In genomic region chr18:59919026-59919425, GRCh38 we compare ENCODE assay signal across 16 cellular contexts. TPM values are rescaled to one million over a fixed set of nuclear protein-coding genes. Genes with fewer than 3 reads are reported as not detected.
DNase-seq lines count a peak whose midpoint lies in the region; ATAC-seq, FAIRE-seq and TF ChIP-seq lines count a peak whose summit lies in the region.
"Had no signal": no experiment of that assay in that cellular context is flagged by ENCODE, and none has a peak within 500 bp of the region (broad histone marks: within the 10 kb centered on the region; RNA-seq: fewer than 3 reads in every experiment).

No MANE protein-coding gene starts in this region.

- H3K9me2 ChIP-seq in SK-N-SH: no peaks in the 10 kb centered on the region
- H3K9me2 ChIP-seq in PC-3 (replicated peaks; ENCODE audit: low read length): no peaks in the 10 kb centered on the region

- TF ChIP-seq EP300 in SK-N-SH (IDR thresholded peaks at IDR 0.05; ENCODE audit: borderline replicate concordance in 1 of 2, low read depth in 1 of 2, low read length in 1 of 2): no peak

- H3K36me3 ChIP-seq in SK-N-SH (replicated peaks in 1 of 2; ENCODE audit: control insufficient read depth in 1 of 2, insufficient read depth in 2 of 2, low read length in 1 of 2) (no peaks in the 10 kb centered on the region), PC-3 (ENCODE audit: low read depth, low read length) (no peaks in the 10 kb centered on the region), thyroid gland (no peaks in the 10 kb centered on the region)
- H3K36me3 ChIP-seq: ascending aorta, spleen, vagina had no signal

- H3K4me3 ChIP-seq in SK-N-SH (ENCODE audit: low read depth in 2 of 2, low read length in 1 of 2): no peak overlapping the region
- H3K4me3 ChIP-seq in PC-3 (ENCODE audit: low read length): no peak overlapping the region
- H3K4me3 ChIP-seq in thyroid gland (replicated peaks in 1 of 3): no peak overlapping the region
- H3K4me3 ChIP-seq: ascending aorta, vagina had no signal

- CTCF ChIA-PET in SK-N-SH (lab: Yijun Ruan, JAX): interaction anchor here (0.7 kb wide), 1 partner anchor 917 kb away, joined by 3 read pairs; no protein-coding TSS in a partner anchor
- CTCF ChIA-PET in PC-3 (lab: Charles Lee): no interaction called here

- H3K9me3 ChIP-seq in SK-N-SH: no peaks in the 10 kb centered on the region
- H3K9me3 ChIP-seq in PC-3 (ENCODE audit: low read length): no peaks in the 10 kb centered on the region
- no peaks in the 10 kb centered on the region for H3K9me3 ChIP-seq in thyroid gland
- H3K9me3 ChIP-seq: ascending aorta, spleen, vagina had no signal

- peak overlapping the region; percentile 45 to 47; a peak in 3 of 4 replicates for H3K27ac ChIP-seq in SK-N-SH (ENCODE audit: low read depth in 2 of 2, low read length in 1 of 2)
- H3K27ac ChIP-seq in PC-3 (ENCODE audit: low read length): peak overlapping the region; percentile 83
- H3K27ac ChIP-seq in thyroid gland: peak overlapping the region; percentile 18 to 69 (median 64)
- H3K27ac ChIP-seq: ascending aorta, vagina had no signal

- H3K9ac ChIP-seq in SK-N-SH (no peak overlapping the region), PC-3 (ENCODE audit: low read length) (no peak overlapping the region)

- BruUV-seq in PC-3 (replicated peaks; lab: Mats Ljungman, UMichigan): no TSS peak

- WGBS in SK-N-SH (ENCODE audit: low lambda C conversion rate): 96% methylated on average over 6 of the region's 6 CpGs
- 81 to 86% methylated on average over 6 of the region's 6 CpGs for WGBS in thyroid gland, 2 donors

- POLR2A ChIA-PET in SK-N-SH (lab: Yijun Ruan, JAX) (interaction anchor here (2.5 kb wide), 1 partner anchor 19 kb away, joined by 10 read pairs; the partner anchor contains the start of gene PMAIP1), PC-3 (lab: Charles Lee; ENCODE audit: unreplicated experiment) (interaction anchor here (1.0 kb wide), 1 partner anchor 20 kb away, joined by 7 read pairs; the partner anchor contains the start of gene PMAIP1)

- intact Hi-C loops in PC-3 (cut with micrococcal nuclease) (no loop called here), thyroid gland (cut with DNase I) (no loop called here), left ventricle myocardium superior (cut with micrococcal nuclease) (no loop called here)

- no peak for TF ChIP-seq RAD21 in SK-N-SH (IDR thresholded peaks at IDR 0.05; ENCODE audit: low read length)

- ATAC-seq in SK-N-SH treated with all-trans-retinoic acid at 6 μM for 48 hours (no peak), PC-3 (no peak), left ventricle myocardium superior (no peak)
- ATAC-seq: activated T-cell treated with anti-CD3 and anti-CD28 coated beads, Interleukin-2, amount 50 U/mL, for 4 hours had no signal

- TF ChIP-seq POLR2A in erythroblast (IDR thresholded peaks at IDR 0.05; ENCODE audit: low read length): no peak
- no peak for TF ChIP-seq POLR2A in thyroid gland (IDR thresholded peaks at IDR 0.05)
- TF ChIP-seq POLR2A in GM12892 (IDR thresholded peaks at IDR 0.05; ENCODE audit: low read depth, low read length): no peak

- H3K4me1 ChIP-seq in SK-N-SH (ENCODE audit: control insufficient read depth in 1 of 2, insufficient read depth in 2 of 2, low read depth in 1 of 2, low read length in 1 of 2): peaks cover 8 to 18% of the 10 kb centered on the region in 2 experiments; a peak in 3 of 4 replicates
- peaks cover 71% of the 10 kb centered on the region for H3K4me1 ChIP-seq in PC-3 (ENCODE audit: insufficient read depth, low read length)
- H3K4me1 ChIP-seq in thyroid gland: peaks cover 9 to 23% of the 10 kb centered on the region in 2 donors
- H3K4me1 ChIP-seq: ascending aorta had no signal

- H3K4me2 ChIP-seq in SK-N-SH (no peak overlapping the region), PC-3 (ENCODE audit: low read length) (peak overlapping the region; percentile 56)

- H4K20me1 ChIP-seq in SK-N-SH (ENCODE audit: insufficient read depth) (no peaks in the 10 kb centered on the region), PC-3 (ENCODE audit: low read length) (no peaks in the 10 kb centered on the region)

- H3K27me3 ChIP-seq in SK-N-SH (ENCODE audit: insufficient read depth) (no peaks in the 10 kb centered on the region), PC-3 (ENCODE audit: low read length) (no peaks in the 10 kb centered on the region), thyroid gland (no peaks in the 10 kb centered on the region)
- H3K27me3 ChIP-seq: ascending aorta, spleen, vagina had no signal

- no peak for DNase-seq in SK-N-SH
- DNase-seq in PC-3: no peak
- peak; percentile 49 to 56 for DNase-seq in erythroblast (lab: John Stamatoyannopoulos, UW)
- DNase-seq in thyroid gland: peak in 1 of 2 donors; percentile 28
- DNase-seq in left ventricle myocardium superior: no peak
- DNase-seq in GM12892 (ENCODE audit: insufficient read length): no peak
- DNase-seq in NCI-H446 (lab: John Stamatoyannopoulos, UW): no peak
- DNase-seq: activated CD4-positive, alpha-beta T cell treated with anti-CD3 and anti-CD28 coated beads, Interleukin-2, amount 50 U/mL, for 48 hours; activated naive CD4-positive, alpha-beta T cell treated with anti-CD3 and anti-CD28 coated beads, Interleukin-2, amount 50 U/mL, for 16 hours; activated T-cell treated with anti-CD3 and anti-CD28 coated beads, Interleukin-2, amount 50 U/mL, for 4 hours; CD4-positive, alpha-beta memory T cell; stimulated activated CD4-positive, alpha-beta T cell treated with anti-CD3 and anti-CD28 coated beads, Interleukin-4, amount 100 ng/mL, for 4 hours had no signal

- H3K79me2 ChIP-seq in SK-N-SH (ENCODE audit: insufficient read depth) (no peaks in the 10 kb centered on the region), PC-3 (ENCODE audit: low read length) (no peaks in the 10 kb centered on the region)

- TF ChIP-seq CTCF in SK-N-SH (IDR thresholded peaks at IDR 0.05) (no peak), PC-3 (conservative IDR thresholded peaks at IDR 0.05; ENCODE audit: low read depth, low read length) (no peak), thyroid gland (IDR thresholded peaks at IDR 0.05) (no peak)

- H2AFZ ChIP-seq in SK-N-SH (ENCODE audit: low read depth): peak overlapping the region; percentile 78; the same call in 1 of the 2 replicates
- H2AFZ ChIP-seq in PC-3 (ENCODE audit: low read length): peak overlapping the region; percentile 14; the same call in 1 of the 2 replicates

- no peak for FAIRE-seq in GM12892 (lab: Jason Lieb, UNC)

- peaks cover 14% of the 10 kb centered on the region for H3F3A ChIP-seq in SK-N-SH (replicated peaks; ENCODE audit: insufficient read depth)
- H3F3A ChIP-seq in PC-3 (ENCODE audit: low read length, unreplicated experiment): no peaks in the 10 kb centered on the region

TF ChIP-seq in SK-N-SH, 30 proteins besides CTCF, POLR2A, EP300 and RAD21 (continues in another document):
- no peak for TF ChIP-seq TCF12 (IDR thresholded peaks at IDR 0.05)
- no peak for TF ChIP-seq FOXM1 (IDR thresholded peaks at IDR 0.05; ENCODE audit: low read depth)
- no peak for TF ChIP-seq CHD2 (IDR thresholded peaks at IDR 0.05; ENCODE audit: low read length, partially characterized antibody)
- TF ChIP-seq, protein P1, sequence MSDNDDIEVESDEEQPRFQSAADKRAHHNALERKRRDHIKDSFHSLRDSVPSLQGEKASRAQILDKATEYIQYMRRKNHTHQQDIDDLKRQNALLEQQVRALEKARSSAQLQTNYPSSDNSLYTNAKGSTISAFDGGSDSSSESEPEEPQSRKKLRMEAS (IDR thresholded peaks at IDR 0.05; ENCODE audit: low read depth): no peak
- no peak for TF ChIP-seq POLR2AphosphoS5 (IDR thresholded peaks at IDR 0.05; ENCODE audit: low read depth, low read length)
- TF ChIP-seq RFX5 (IDR thresholded peaks at IDR 0.05; ENCODE audit: low read length): no peak
- no peak for TF ChIP-seq TAF1 (IDR thresholded peaks at IDR 0.05; ENCODE audit: borderline replicate concordance, low read depth, low read length)
- no peak for TF ChIP-seq RXRA (IDR thresholded peaks at IDR 0.05; ENCODE audit: borderline replicate concordance, low read depth)
- TF ChIP-seq FOSL2 (IDR thresholded peaks at IDR 0.05; ENCODE audit: borderline replicate concordance, low read depth): no peak
- no peak for TF ChIP-seq MXI1 (IDR thresholded peaks at IDR 0.05; ENCODE audit: low read depth, low read length)
- no peak for TF ChIP-seq ELF1 (IDR thresholded peaks at IDR 0.05)
- no peak for TF ChIP-seq SIN3A (IDR thresholded peaks at IDR 0.05; ENCODE audit: borderline replicate concordance, low read depth, low read length)
- no peak for TF ChIP-seq YY1 (IDR thresholded peaks at IDR 0.05; ENCODE audit: low read depth)
- no peak for TF ChIP-seq GABPA (IDR thresholded peaks at IDR 0.05; ENCODE audit: low read depth)
- no peak for TF ChIP-seq NFIC (IDR thresholded peaks at IDR 0.05; ENCODE audit: borderline replicate concordance)

TF ChIP-seq in SK-N-SH treated with all-trans-retinoic acid at 6 μM for 48 hours, 23 proteins besides CTCF, POLR2A, EP300 and RAD21:
- TF ChIP-seq ZFP30 (CRISPR knock-in tag; IDR thresholded peaks at IDR 0.05): no peak
- no peak for TF ChIP-seq TCF4 (CRISPR knock-in tag; IDR thresholded peaks at IDR 0.05; ENCODE audit: borderline replicate concordance)

RNA-seq across cellular contexts. Expression of gene PMAIP1, which starts 19.2 kb away (rescaled TPM):
- polyA plus RNA-seq in SK-N-SH (2012; rRNA removed): 74.5 and 76.9 TPM in 2 replicates
- 79.4 and 117 TPM in 2 replicates for polyA plus RNA-seq in SK-N-SH (2012; cell fraction: cytosol; rRNA removed)
- 37.4 and 69.3 TPM in 2 replicates for polyA plus RNA-seq in SK-N-SH (2012; cell fraction: nucleus; rRNA removed)
- total RNA-seq in PC-3 (2014; rRNA removed) (39.2 and 41.5 TPM in 2 replicates), thyroid gland (1 to 10 TPM; 1.1 to 2.3 (median 1.6) TPM), left ventricle myocardium superior (0.20 TPM)
- 133 TPM for polyA plus RNA-seq in GM12892 (2012; ENCODE audit: missing spikeins)
- total RNA-seq: ascending aorta had no signal

Comparison
In these comparisons a context has a peak if more than half of its experiments do, and no peak if none do; other contexts are left out.
1. DNase-seq: peak in erythroblast (2 of 2); none in SK-N-SH (single experiment), PC-3 (single experiment), left ventricle myocardium superior (single experiment), GM12892 (single experiment) and NCI-H446 (0 of 2).
2. RNA of gene PMAIP1, which starts 19.2 kb away (total RNA-seq): 39.2 to 41.5 TPM in PC-3; 1.1 to 2.3 TPM in thyroid gland and 0.20 TPM in left ventricle myocardium superior (single experiment); every median in the first group is over 10 times any median in the second.
3. Peak in every context shown above with its lines, with median percentiles within 50 percentile points of each other: H3K27ac ChIP-seq.